In genomic region chrX:154720067-154720466, GRCh38 we compare ENCODE assay signal across 15 cellular contexts. TPM values are rescaled to one million over a fixed set of nuclear protein-coding genes. Genes with fewer than 3 reads are reported as not detected.
DNase-seq lines count a peak whose midpoint lies in the region; ATAC-seq, FAIRE-seq and TF ChIP-seq lines count a peak whose summit lies in the region.
"Had no signal": no experiment of that assay in that cellular context is flagged by ENCODE, and none has a peak within 500 bp of the region (broad histone marks: within the 10 kb centered on the region; RNA-seq: fewer than 3 reads in every experiment).

No MANE protein-coding gene starts in this region.

- H3K4me1 ChIP-seq in HepG2 (ENCODE audit: insufficient read depth, low read length) (no peaks in the 10 kb centered on the region), right lobe of liver (no peaks in the 10 kb centered on the region), PC-3 (ENCODE audit: insufficient read depth, low read length) (peaks cover 26% of the 10 kb centered on the region), foreskin keratinocyte (no peaks in the 10 kb centered on the region), endodermal cell (ENCODE audit: control insufficient read depth, insufficient read depth, low read length) (no peaks in the 10 kb centered on the region), HAP-1 (no peaks in the 10 kb centered on the region)
- peaks cover 31% of the 10 kb centered on the region for H3K4me1 ChIP-seq in effector memory CD4-positive, alpha-beta T cell (ENCODE audit: control insufficient read depth, insufficient read depth, low read length, poor library complexity, severe bottlenecking)
- H3K4me1 ChIP-seq: Peyer's patch had no signal

- ATAC-seq in HepG2 (no peak), right lobe of liver (no peak), PC-3 (peak; percentile 61), foreskin keratinocyte (no peak)

- intact Hi-C loops in HepG2 (cut with micrococcal nuclease; ENCODE audit: unreplicated experiment) (no loop called here), right lobe of liver (cut with DNase I) (no loop called here), PC-3 (cut with micrococcal nuclease) (no loop called here)

- H3K36me3 Mint-ChIP-seq in endodermal cell (ENCODE audit: low read depth) = no peaks in the 10 kb centered on the region

- no peak for FAIRE-seq in HepG2 (lab: Jason Lieb, UNC)

- H3K9me3 ChIP-seq in HepG2 (ENCODE audit: low read length) = no peaks in the 10 kb centered on the region
- H3K9me3 ChIP-seq in right lobe of liver = no peaks in the 10 kb centered on the region
- H3K9me3 ChIP-seq in PC-3 (ENCODE audit: low read length) = no peaks in the 10 kb centered on the region
- no peaks in the 10 kb centered on the region for H3K9me3 ChIP-seq in effector memory CD4-positive, alpha-beta T cell (ENCODE audit: control insufficient read depth, low read length)
- no peaks in the 10 kb centered on the region for H3K9me3 ChIP-seq in endodermal cell (ENCODE audit: control insufficient read depth, low read length)
- H3K9me3 ChIP-seq in HAP-1 = no peaks in the 10 kb centered on the region; the same call in 1 of the 2 replicates
- H3K9me3 ChIP-seq: Peyer's patch had no signal

- H3K9me3 Mint-ChIP-seq in endodermal cell = peaks cover 62% of the 10 kb centered on the region

- no peak overlapping the region for H3K27ac ChIP-seq in HepG2 (ENCODE audit: extremely low read length, insufficient read depth, low read length)
- H3K27ac ChIP-seq in right lobe of liver = no peak overlapping the region
- peak overlapping the region; percentile 95 for H3K27ac ChIP-seq in PC-3 (ENCODE audit: low read length)
- peak overlapping the region; percentile 20 for H3K27ac ChIP-seq in effector memory CD4-positive, alpha-beta T cell (ENCODE audit: insufficient read depth, low read length, poor library complexity, severe bottlenecking)
- no peak overlapping the region for H3K27ac ChIP-seq in foreskin keratinocyte
- no peak overlapping the region for H3K27ac ChIP-seq in endodermal cell (ENCODE audit: low read depth, low read length)
- H3K27ac ChIP-seq: Peyer's patch had no signal

- TF ChIP-seq EP300 in HepG2 (IDR thresholded peaks at IDR 0.05; ENCODE audit: low read depth in 2 of 2, low read length in 2 of 2) (no peak), HepG2 (CRISPR knock-in tag; IDR thresholded peaks at IDR 0.05; ENCODE audit: borderline replicate concordance) (no peak)

- CTCF ChIA-PET in HepG2 (lab: Yijun Ruan, JAX; ENCODE audit: low intra/inter-chr PET ratio, low total read pairs) (no interaction called here), PC-3 (lab: Charles Lee) (interaction anchor here (1.3 kb wide), 1 partner anchor 29 kb away, joined by 6 read pairs; no protein-coding TSS in a partner anchor)

- 50% methylated on average over 4 of the region's 4 CpGs for WGBS in HepG2 (ENCODE audit: low lambda C conversion rate)
- WGBS in right lobe of liver (ENCODE audit: insufficient coverage, low coverage, low lambda C conversion rate, missing lambda C conversion rate) = 69% methylated on average over 4 of the region's 4 CpGs
- WGBS in endodermal cell (ENCODE audit: insufficient coverage in 1 of 2, insufficient read length in 1 of 2), 2 experiments = no CpG with 5 or more reads among the region's 4 CpGs

- no peaks in the 10 kb centered on the region for H3K36me3 ChIP-seq in HepG2 (replicated peaks in 1 of 2; ENCODE audit: control insufficient read depth in 1 of 2, insufficient read depth in 2 of 2, low read length in 2 of 2)
- no peaks in the 10 kb centered on the region for H3K36me3 ChIP-seq in right lobe of liver
- no peaks in the 10 kb centered on the region for H3K36me3 ChIP-seq in PC-3 (ENCODE audit: low read depth, low read length)
- H3K36me3 ChIP-seq in effector memory CD4-positive, alpha-beta T cell (ENCODE audit: control insufficient read depth, insufficient read depth, low read length) = no peaks in the 10 kb centered on the region
- H3K36me3 ChIP-seq in endodermal cell (ENCODE audit: control insufficient read depth, insufficient read depth, low read length) = no peaks in the 10 kb centered on the region
- no peaks in the 10 kb centered on the region for H3K36me3 ChIP-seq in HAP-1 (replicated peaks)
- H3K36me3 ChIP-seq: Peyer's patch had no signal

- H2AFZ ChIP-seq in HepG2 (ENCODE audit: low read length) (no peak overlapping the region), PC-3 (ENCODE audit: low read length) (no peak overlapping the region)

- H3K9me2 ChIP-seq in PC-3 (replicated peaks; ENCODE audit: low read length) = no peaks in the 10 kb centered on the region

- H4K20me1 ChIP-seq in HepG2 (ENCODE audit: insufficient read depth, low read length) (no peaks in the 10 kb centered on the region), PC-3 (ENCODE audit: low read length) (no peaks in the 10 kb centered on the region)

- H3K79me2 ChIP-seq in HepG2 (ENCODE audit: insufficient read depth, low read length) (no peaks in the 10 kb centered on the region), PC-3 (ENCODE audit: low read length) (no peaks in the 10 kb centered on the region)

- no peak for TF ChIP-seq POLR2A in HepG2 (IDR thresholded peaks at IDR 0.05; ENCODE audit: insufficient read depth in 1 of 2, low read depth in 2 of 2, low read length in 2 of 2)
- TF ChIP-seq POLR2A in right lobe of liver (IDR thresholded peaks at IDR 0.05) = no peak

- in situ Hi-C loops in HepG2 (cut with HindIII; ENCODE audit: extremely low pct_ligation_motif_present, low pct_unique_long_range_greater_than_20kb) = no loop called here
- in situ Hi-C loops in HAP-1 (cut with MboI; ENCODE audit: low sequenced_read_pairs) = no loop called here

- no peaks in the 10 kb centered on the region for H3K4me1 Mint-ChIP-seq in endodermal cell

- H3K9ac ChIP-seq in HepG2 (ENCODE audit: insufficient read depth, low read depth, low read length) = no peak overlapping the region
- H3K9ac ChIP-seq in PC-3 (ENCODE audit: low read length) = peak overlapping the region; percentile 71
- no peak overlapping the region for H3K9ac ChIP-seq in endodermal cell (ENCODE audit: extremely low read depth, low read length, poor library complexity, severe bottlenecking)

- POLR2A ChIA-PET in HepG2 (lab: Yijun Ruan, JAX) = no interaction called here
- POLR2A ChIA-PET in PC-3 (lab: Charles Lee; ENCODE audit: unreplicated experiment) = no interaction called here

- H3K4me2 ChIP-seq in HepG2 (ENCODE audit: low read depth, low read length) = no peak overlapping the region
- peak overlapping the region; percentile 69 for H3K4me2 ChIP-seq in PC-3 (ENCODE audit: low read length)

- TF ChIP-seq CTCF in HepG2 (CRISPR knock-in tag; IDR thresholded peaks at IDR 0.05) (no peak), right lobe of liver (IDR thresholded peaks at IDR 0.05) (no peak), PC-3 (conservative IDR thresholded peaks at IDR 0.05; ENCODE audit: low read depth, low read length) (no peak), foreskin keratinocyte (conservative IDR thresholded peaks at IDR 0.05) (no peak), endodermal cell (conservative IDR thresholded peaks at IDR 0.05) (no peak)

- DNase-seq in HepG2 (ENCODE audit: low spot score) (no peak), right lobe of liver (no peak), PC-3 (peak; percentile 65), foreskin keratinocyte (no peak), endodermal cell (no peak), HAP-1 (ENCODE audit: low spot score in 2 of 2) (no peak)
- DNase-seq in effector memory CD4-positive, alpha-beta T cell = no peak
- DNase-seq in activated naive CD4-positive, alpha-beta T cell (lab: John Stamatoyannopoulos, UW) = no peak
- DNase-seq: ACHN, H9, NCI-H1092, NCI-H187 treated with DMSO at 0.1 percent for 48 hours, NCI-H82, Peyer's patch, SHP77 had no signal

- H3K27me3 ChIP-seq in HepG2 (ENCODE audit: control insufficient read depth in 1 of 2, insufficient read depth in 2 of 2, low read length in 2 of 2) (no peaks in the 10 kb centered on the region), right lobe of liver (peaks cover 0 to 8% of the 10 kb centered on the region in 2 donors), PC-3 (ENCODE audit: low read length) (no peaks in the 10 kb centered on the region), foreskin keratinocyte (no peaks in the 10 kb centered on the region), endodermal cell (ENCODE audit: control insufficient read depth, insufficient read depth, low read length, poor library complexity, severe bottlenecking) (no peaks in the 10 kb centered on the region), HAP-1 (ENCODE audit: low read depth) (no peaks in the 10 kb centered on the region)
- H3K27me3 ChIP-seq in effector memory CD4-positive, alpha-beta T cell (replicated peaks; ENCODE audit: control insufficient read depth, insufficient read depth, low read length, poor library complexity, severe bottlenecking) = no peaks in the 10 kb centered on the region
- H3K27me3 ChIP-seq: Peyer's patch had no signal

- no TSS peak for BruUV-seq in HepG2 (replicated peaks; lab: Mats Ljungman, UMichigan)
- no TSS peak for BruUV-seq in PC-3 (replicated peaks; lab: Mats Ljungman, UMichigan)

- no peak for TF ChIP-seq RAD21 in HepG2 (CRISPR knock-in tag; IDR thresholded peaks at IDR 0.05)

- H3K4me3 ChIP-seq in HepG2 (replicated peaks in 1 of 3; ENCODE audit: insufficient read depth in 1 of 3, low read depth in 2 of 3, low read length in 3 of 3) (no peak overlapping the region), right lobe of liver (no peak overlapping the region), PC-3 (ENCODE audit: low read length) (peak overlapping the region; percentile 27; the same call in 1 of the 2 replicates), endodermal cell (ENCODE audit: low read length) (no peak overlapping the region), HAP-1 (no peak overlapping the region)
- no peak overlapping the region for H3K4me3 ChIP-seq in effector memory CD4-positive, alpha-beta T cell (ENCODE audit: insufficient read depth, low read depth, low read length, poor library complexity, severe bottlenecking)
- H3K4me3 ChIP-seq: Peyer's patch had no signal

- no peaks in the 10 kb centered on the region for H3F3A ChIP-seq in PC-3 (ENCODE audit: low read length, unreplicated experiment)

- no peaks in the 10 kb centered on the region for H3K27me3 Mint-ChIP-seq in endodermal cell (ENCODE audit: insufficient read depth)

- H3K4me3 Mint-ChIP-seq in endodermal cell = no peak overlapping the region
- H3K4me3 Mint-ChIP-seq: H9 had no signal

- no peak overlapping the region for H3K27ac Mint-ChIP-seq in endodermal cell
- H3K27ac Mint-ChIP-seq: H9 had no signal

RNA-seq across cellular contexts. Expression of gene GAB3, which starts 30.8 kb away (rescaled TPM):
- total RNA-seq in HepG2 (2016; rRNA removed; fragmentation: Illumina TruSeq; extraction: Trizol) (not detected in 2 replicates), right lobe of liver (1 to 10 TPM in 3 of 6 experiments, under 1 TPM in 3; 0.64 to 1.7 (median 1.1) TPM), PC-3 (2014; rRNA removed) (3.1 TPM in 1 of 2 replicates, not detected in the other), foreskin keratinocyte (0.14 and 0.31 TPM in 2 replicates), endodermal cell (under 1 TPM; 0.13 to 0.55 TPM)
- total RNA-seq in HepG2 (2016; cell fraction: cytosol; rRNA removed; fragmentation: Illumina TruSeq; extraction: Trizol; ENCODE audit: low read depth) = not detected in 2 replicates
- not detected in 2 replicates for total RNA-seq in HepG2 (2016; cell fraction: insoluble cytoplasmic fraction; rRNA removed; fragmentation: Illumina TruSeq; extraction: Trizol)
- total RNA-seq in HepG2 (2016; cell fraction: membrane; rRNA removed; fragmentation: Illumina TruSeq; extraction: Trizol) = not detected in 2 replicates
- not detected in 2 replicates for total RNA-seq in HepG2 (2016; cell fraction: nucleus; rRNA removed; fragmentation: Illumina TruSeq; extraction: Trizol)
- polyA plus RNA-seq in HepG2 (2011; rRNA removed) (0.01 TPM in 1 of 2 replicates, not detected in the other), foreskin keratinocyte (0.04 and 0.11 TPM in 2 replicates)
- polyA plus RNA-seq in HepG2 (2011; cell fraction: cytosol; rRNA removed) = not detected in 2 replicates
- not detected in 2 replicates for polyA plus RNA-seq in HepG2 (2011; cell fraction: nucleus; rRNA removed)
- polyA plus RNA-seq in HepG2 (2012) = not detected in 2 replicates
- polyA plus RNA-seq in HepG2 (2016; cell fraction: cytosol; fragmentation: Illumina TruSeq; extraction: Trizol; ENCODE audit: low read depth) = not detected in 2 replicates
- not detected in 2 replicates for polyA plus RNA-seq in HepG2 (2016; cell fraction: insoluble cytoplasmic fraction; fragmentation: Illumina TruSeq; extraction: Trizol; ENCODE audit: low read depth)
- polyA plus RNA-seq in HepG2 (2016; cell fraction: membrane; fragmentation: Illumina TruSeq; extraction: Trizol; ENCODE audit: low read depth) = not detected in 2 replicates
- polyA plus RNA-seq in HepG2 (2016; cell fraction: nucleus; fragmentation: Illumina TruSeq; extraction: Trizol; ENCODE audit: insufficient read depth, low read depth) = not detected in 2 replicates
- 0.21 TPM in 1 of 2 replicates, not detected in the other for polyA minus RNA-seq in HepG2 (2011; rRNA and poly(A)+ RNA removed; ENCODE audit: low replicate concordance)
- not detected in 2 replicates for polyA minus RNA-seq in HepG2 (2011; cell fraction: cytosol; rRNA and poly(A)+ RNA removed)
- not detected in 2 replicates for polyA minus RNA-seq in HepG2 (2011; cell fraction: nucleus; rRNA and poly(A)+ RNA removed)
- polyA plus RNA-seq in endodermal cell (2013, experiment 1 of 2) = 0.07 TPM
- not detected for polyA plus RNA-seq in endodermal cell (2013, experiment 2 of 2)

RNA-seq across cellular contexts. Expression of gene DKC1, which starts 42.6 kb away (rescaled TPM):
- 102 and 150 TPM in 2 replicates for total RNA-seq in HepG2 (2016; rRNA removed; fragmentation: Illumina TruSeq; extraction: Trizol)
- total RNA-seq in HepG2 (2016; cell fraction: cytosol; rRNA removed; fragmentation: Illumina TruSeq; extraction: Trizol; ENCODE audit: low read depth) = 22.8 and 23.0 TPM in 2 replicates
- 102 and 151 TPM in 2 replicates for total RNA-seq in HepG2 (2016; cell fraction: insoluble cytoplasmic fraction; rRNA removed; fragmentation: Illumina TruSeq; extraction: Trizol)
- 30.2 and 37.3 TPM in 2 replicates for total RNA-seq in HepG2 (2016; cell fraction: membrane; rRNA removed; fragmentation: Illumina TruSeq; extraction: Trizol)
- 62.0 and 64.5 TPM in 2 replicates for total RNA-seq in HepG2 (2016; cell fraction: nucleus; rRNA removed; fragmentation: Illumina TruSeq; extraction: Trizol)
- polyA plus RNA-seq in HepG2 (2011; rRNA removed) = 45.4 and 61.6 TPM in 2 replicates
- 42.0 and 60.1 TPM in 2 replicates for polyA plus RNA-seq in HepG2 (2011; cell fraction: cytosol; rRNA removed)
- polyA plus RNA-seq in HepG2 (2011; cell fraction: nucleus; rRNA removed) = 42.2 and 51.5 TPM in 2 replicates
- polyA plus RNA-seq in HepG2 (2012) = 78.2 and 80.7 TPM in 2 replicates
- 10.7 and 11.1 TPM in 2 replicates for polyA plus RNA-seq in HepG2 (2016; cell fraction: cytosol; fragmentation: Illumina TruSeq; extraction: Trizol; ENCODE audit: low read depth)
- polyA plus RNA-seq in HepG2 (2016; cell fraction: insoluble cytoplasmic fraction; fragmentation: Illumina TruSeq; extraction: Trizol; ENCODE audit: low read depth) = 172 and 182 TPM in 2 replicates
- polyA plus RNA-seq in HepG2 (2016; cell fraction: membrane; fragmentation: Illumina TruSeq; extraction: Trizol; ENCODE audit: low read depth) = 20.1 and 22.3 TPM in 2 replicates
- 93.0 and 104 TPM in 2 replicates for polyA plus RNA-seq in HepG2 (2016; cell fraction: nucleus; fragmentation: Illumina TruSeq; extraction: Trizol; ENCODE audit: insufficient read depth, low read depth)
- polyA minus RNA-seq in HepG2 (2011; rRNA and poly(A)+ RNA removed; ENCODE audit: low replicate concordance) = 31.1 and 142 TPM in 2 replicates
- polyA minus RNA-seq in HepG2 (2011; cell fraction: cytosol; rRNA and poly(A)+ RNA removed) = 26.4 and 28.8 TPM in 2 replicates
- polyA minus RNA-seq in HepG2 (2011; cell fraction: nucleus; rRNA and poly(A)+ RNA removed) = 83.4 and 85.1 TPM in 2 replicates
- 10 to 100 TPM in 5 of 6 experiments, 1 to 10 TPM in 1; 9.7 to 21.2 (median 17.7) TPM for total RNA-seq in right lobe of liver
- 89.2 and 115 TPM in 2 replicates for total RNA-seq in PC-3 (2014; rRNA removed)
- 77.4 and 98.5 TPM in 2 replicates for total RNA-seq in foreskin keratinocyte
- polyA plus RNA-seq in foreskin keratinocyte = 53.7 and 71.4 TPM in 2 replicates
- 10 to 100 TPM; 66.5 to 70.8 TPM for total RNA-seq in endodermal cell
- 66.7 TPM for polyA plus RNA-seq in endodermal cell (2013, experiment 1 of 2)
- 62.1 TPM for polyA plus RNA-seq in endodermal cell (2013, experiment 2 of 2)

Comparison
In these comparisons a context has a peak if more than half of its experiments do, and no peak if none do; other contexts are left out.
1. H3K27ac ChIP-seq: peak in PC-3 (single experiment) and effector memory CD4-positive, alpha-beta T cell (single experiment); none in HepG2 (single experiment), right lobe of liver (0 of 3), foreskin keratinocyte (single experiment) and endodermal cell (single experiment).